11 cellular contexts compared by ENCODE assay signal in the genomic region with DNA sequence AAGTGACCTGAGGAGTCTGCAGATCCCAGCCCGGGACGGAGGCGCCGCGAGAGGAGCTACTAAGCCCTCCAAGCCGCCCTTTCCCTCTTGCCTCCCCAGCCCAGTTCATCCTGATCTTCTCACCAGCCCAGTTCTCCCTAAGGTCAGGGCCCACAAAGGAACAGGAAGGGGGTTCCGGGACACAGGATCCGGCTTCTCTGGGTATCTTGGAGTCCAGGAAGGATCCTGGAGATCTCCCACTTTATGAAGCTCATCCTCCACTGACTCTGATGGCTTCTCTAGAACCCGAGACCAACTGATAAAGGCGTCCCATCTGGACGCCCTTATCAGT. TPM values are rescaled to one million over a fixed set of nuclear protein-coding genes. Genes with fewer than 3 reads are reported as not detected.
DNase-seq lines count a peak whose midpoint lies in the region; ATAC-seq and TF ChIP-seq lines count a peak whose summit lies in the region.
"Had no signal": no experiment of that assay in that cellular context is flagged by ENCODE, and none has a peak within 500 bp of the region (broad histone marks: within the 10 kb centered on the region; RNA-seq: fewer than 3 reads in every experiment).

No MANE protein-coding gene starts in this region.

- no peak for TF ChIP-seq POLR2A in sigmoid colon (IDR thresholded peaks at IDR 0.05)

- CTCF ChIA-PET in Panc1 (lab: Charles Lee), result no interaction called here

- peaks cover 6% of the 10 kb centered on the region for H3K27me3 ChIP-seq in Panc1 (ENCODE audit: control insufficient read depth, insufficient read depth, low read length)
- peaks cover 0 to 8% of the 10 kb centered on the region in 2 donors for H3K27me3 ChIP-seq in right atrium auricular region
- H3K27me3 ChIP-seq in sigmoid colon, result peaks cover 5 to 36% (median 22%) of the 10 kb centered on the region in 3 donors

- H3K27ac ChIP-seq in Panc1 (ENCODE audit: low read length) (no peak overlapping the region), right atrium auricular region (no peak overlapping the region), sigmoid colon (no peak overlapping the region)
- H3K27ac ChIP-seq: KMS-11 had no signal

- DNase-seq in Panc1 (ENCODE audit: low read depth, low spot score) (no peak), right atrium auricular region (ENCODE audit: low spot score) (no peak), sigmoid colon (no peak), H4 (ENCODE audit: low spot score) (no peak), UCSD-AML1 (lab: John Stamatoyannopoulos, UW; ENCODE audit: unreplicated experiment) (no peak), GM13976 (ENCODE audit: low spot score) (no peak), cerebellar nuclear complex (lab: John Stamatoyannopoulos, UW) (no peak)
- DNase-seq: foreskin melanocyte, NCI-H1930 had no signal

- peak; percentile 39; the same call in 1 of the 2 replicates for ATAC-seq in Panc1

- no peak for TF ChIP-seq EP300 in sigmoid colon (IDR thresholded peaks at IDR 0.05)

- WGBS in sigmoid colon, 2 donors, result 48% methylated on average over 11 of the region's 11 CpGs

- H3K9ac ChIP-seq in ES-I3 (ENCODE audit: low read depth, low read length), result peak overlapping the region; percentile 62
- H3K9ac ChIP-seq: KMS-11 had no signal

- H3K9me3 ChIP-seq in ES-I3 (ENCODE audit: control insufficient read depth, insufficient read depth, low read length) (no peaks in the 10 kb centered on the region), Panc1 (ENCODE audit: control insufficient read depth, insufficient read depth, low read depth, low read length) (no peaks in the 10 kb centered on the region), right atrium auricular region (no peaks in the 10 kb centered on the region), sigmoid colon (no peaks in the 10 kb centered on the region)

- H3K4me1 ChIP-seq in ES-I3 (ENCODE audit: insufficient read depth, low read length), result no peaks in the 10 kb centered on the region
- H3K4me1 ChIP-seq in Panc1 (ENCODE audit: control insufficient read depth, insufficient read depth, low read length), result no peaks in the 10 kb centered on the region
- H3K4me1 ChIP-seq in right atrium auricular region, result no peaks in the 10 kb centered on the region
- H3K4me1 ChIP-seq in sigmoid colon, result peaks cover 0 to 11% (median 10%) of the 10 kb centered on the region in 4 donors

- H3K36me3 ChIP-seq in ES-I3 (ENCODE audit: insufficient read depth, low read length) (no peaks in the 10 kb centered on the region), Panc1 (ENCODE audit: control insufficient read depth, insufficient read depth, low read length) (no peaks in the 10 kb centered on the region), right atrium auricular region (no peaks in the 10 kb centered on the region), sigmoid colon (no peaks in the 10 kb centered on the region)

- no peak overlapping the region for H3K4me3 ChIP-seq in Panc1 (ENCODE audit: low read depth in 2 of 2, low read length in 2 of 2)
- peak overlapping the region; percentile 19 to 35 for H3K4me3 ChIP-seq in right atrium auricular region
- H3K4me3 ChIP-seq in sigmoid colon, result peak overlapping the region in 3 of 4 donors; percentile 27 to 42 (median 32)

- POLR2A ChIA-PET in Panc1 (lab: Charles Lee), result interaction anchor here (0.8 to 0.9 kb wide), 2 partner anchors 12 to 13 kb away, joined by 3 read pairs; no protein-coding TSS in a partner anchor

- no TSS peak for BruUV-seq in Panc1 (replicated peaks; lab: Mats Ljungman, UMichigan)

- intact Hi-C loops in Panc1 (cut with micrococcal nuclease; ENCODE audit: unreplicated experiment) (no loop called here), sigmoid colon (cut with DNase I) (no loop called here)

- in situ Hi-C loops in Panc1 (cut with HindIII; ENCODE audit: low pct_unique_long_range_greater_than_20kb, low sequenced_read_pairs) (no loop called here), GM13976 (cut with MboI; ENCODE audit: low sequenced_read_pairs, unreplicated experiment) (no loop called here)

- no peak for TF ChIP-seq CTCF in Panc1 (IDR thresholded peaks at IDR 0.05)
- TF ChIP-seq CTCF in right atrium auricular region (IDR thresholded peaks at IDR 0.05), result no peak
- no peak for TF ChIP-seq CTCF in sigmoid colon (IDR thresholded peaks at IDR 0.05)
- no peak for TF ChIP-seq CTCF in GM13976 (IDR thresholded peaks at IDR 0.05; ENCODE audit: borderline replicate concordance, control extremely low read depth, extremely low read depth, insufficient read depth, missing control alignments)

RNA-seq across cellular contexts. Expression of gene HLA-C, which starts 36.9 kb away (rescaled TPM):
- total RNA-seq in Panc1 (2021; ENCODE audit: unreplicated experiment) (170 TPM), right atrium auricular region (100 to 1,000 TPM; 122 to 503 TPM), sigmoid colon (100 to 1,000 TPM; 129 to 351 (median 273) TPM)
- polyA plus RNA-seq in Panc1 (2012; ENCODE audit: insufficient read length), result 204 TPM
- polyA plus RNA-seq in sigmoid colon, result 100 to 1,000 TPM; 166 to 907 (median 437) TPM
- total RNA-seq in H4 (2014; rRNA removed; shearing (Covaris generic)), result 804 and 844 TPM in 2 replicates

RNA-seq across cellular contexts. Expression of gene HLA-B, which starts 48.2 kb away (rescaled TPM):
- total RNA-seq in Panc1 (2021; ENCODE audit: unreplicated experiment) (191 TPM), right atrium auricular region (100 to 1,000 TPM; 297 to 584 TPM), sigmoid colon (100 to 1,000 TPM; 346 to 491 (median 365) TPM)
- polyA plus RNA-seq in Panc1 (2012; ENCODE audit: insufficient read length), result 134 TPM
- polyA plus RNA-seq in sigmoid colon, result 1,000 to 10,000 TPM in 2 of 3 donors, 100 to 1,000 TPM in 1; 279 to 3,047 (median 1,275) TPM
- total RNA-seq in H4 (2014; rRNA removed; shearing (Covaris generic)), result 512 and 677 TPM in 2 replicates

Comparison
In these comparisons a context has a peak if more than half of its experiments do, and no peak if none do; other contexts are left out.
1. H3K4me3 ChIP-seq: peak in right atrium auricular region (2 of 2) and sigmoid colon (3 of 4); none in Panc1 (0 of 2).